Comparison of ENCODE assay signal across 1 cellular context in genomic region chrY:2786876-2787507, GRCh38.
TF ChIP-seq lines count a peak whose summit lies in the region.

No MANE protein-coding gene starts in this region.

TF ChIP-seq in HepG2, 621 proteins besides CTCF, POLR2A, EP300 and RAD21 (continued from another document):
- no peak for TF ChIP-seq REXO4 (CRISPR knock-in tag; IDR thresholded peaks at IDR 0.05; ENCODE audit: borderline replicate concordance)
- no peak for TF ChIP-seq NR2F2 (IDR thresholded peaks at IDR 0.05; ENCODE audit: borderline replicate concordance, low read depth)
- TF ChIP-seq RFX5 (IDR thresholded peaks at IDR 0.05; ENCODE audit: low read depth, low read length): no peak
- TF ChIP-seq ZNF687 (CRISPR knock-in tag; IDR thresholded peaks at IDR 0.05): peak; percentile 50
- no peak for TF ChIP-seq ETV5 (CRISPR knock-in tag; IDR thresholded peaks at IDR 0.05; ENCODE audit: borderline replicate concordance)
- TF ChIP-seq ZBED4 (CRISPR knock-in tag; IDR thresholded peaks at IDR 0.05; ENCODE audit: borderline replicate concordance): no peak
- no peak for TF ChIP-seq ZNF264 (CRISPR knock-in tag; IDR thresholded peaks at IDR 0.05)
- TF ChIP-seq BCL6 (CRISPR knock-in tag; IDR thresholded peaks at IDR 0.05): no peak
- TF ChIP-seq TBX2 (CRISPR knock-in tag; IDR thresholded peaks at IDR 0.05; ENCODE audit: borderline replicate concordance): peak; percentile 20; the same call in 1 of the 2 replicates
- peak; percentile 26; the same call in 1 of the 2 replicates for TF ChIP-seq ZNF292 (CRISPR knock-in tag; IDR thresholded peaks at IDR 0.05; ENCODE audit: borderline replicate concordance, low read depth)
- TF ChIP-seq MAFF (IDR thresholded peaks at IDR 0.05; ENCODE audit: low read depth, low read length): 0 out of 2 replicates have a peak, but pooled peaks have one; percentile 2
- TF ChIP-seq NAIF1 (CRISPR knock-in tag; IDR thresholded peaks at IDR 0.05; ENCODE audit: borderline replicate concordance): 0 out of 2 replicates have a peak, but pooled peaks have one; percentile 24
- TF ChIP-seq TBL1XR1 (IDR thresholded peaks at IDR 0.05; ENCODE audit: borderline replicate concordance, low read length, partially characterized antibody): no peak
- TF ChIP-seq HNRNPLL (IDR thresholded peaks at IDR 0.05; ENCODE audit: low read depth, low read length, poor library complexity, severe bottlenecking): peak; percentile 27
TF ChIP-seq in HepG2: peak in this region for 11.
